9 cellular contexts compared by ENCODE assay signal in the genomic region with DNA sequence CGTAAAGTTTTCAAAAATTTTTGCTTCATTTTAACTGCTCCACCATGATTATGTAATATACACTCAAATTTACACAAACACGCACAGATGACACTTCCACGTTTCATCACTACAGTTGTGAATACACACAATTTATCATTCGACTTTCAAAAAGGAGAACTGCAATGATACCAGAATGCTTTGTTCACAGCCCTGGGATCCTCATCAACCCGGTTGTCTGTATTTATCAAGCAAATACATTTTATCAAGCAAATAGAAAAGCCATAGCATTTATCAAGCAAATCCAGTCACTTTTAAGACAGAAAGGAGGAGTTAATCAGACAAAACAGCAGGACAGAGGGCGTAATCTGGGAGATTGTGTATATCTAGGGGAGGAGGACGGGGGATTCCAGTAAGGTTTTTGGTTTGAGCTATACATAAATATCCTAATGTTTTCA. TPM values are rescaled to one million over a fixed set of nuclear protein-coding genes. Genes with fewer than 3 reads are reported as not detected.
DNase-seq lines count a peak whose midpoint lies in the region; ATAC-seq and TF ChIP-seq lines count a peak whose summit lies in the region.
"Had no signal": no experiment of that assay in that cellular context is flagged by ENCODE, and none has a peak within 500 bp of the region (broad histone marks: within the 10 kb centered on the region; RNA-seq: fewer than 3 reads in every experiment).

No MANE protein-coding gene starts in this region.

- H2AFZ ChIP-seq in OCI-LY1 (ENCODE audit: low read length) (no peak overlapping the region), neural progenitor cell (replicated peaks) (no peak overlapping the region)

- peaks cover 11% of the 10 kb centered on the region for H3K9me3 Mint-ChIP-seq in T-helper 1 cell treated with Interleukin-12 subunit alpha and Interleukin-12 subunit beta and Interleukin-4 antibody, amounts not matched to agents 30 μg/mL and 1 μg/mL, for 36 hours
- H3K9me3 Mint-ChIP-seq in chondrocyte (ENCODE audit: low read depth) (peaks cover 14% of the 10 kb centered on the region), neural progenitor cell (peaks cover 25% of the 10 kb centered on the region)

- ATAC-seq in GM21737 (IDR thresholded peaks at IDR 0.05; ENCODE audit: unreplicated experiment) (no peak), GM19455 (IDR thresholded peaks at IDR 0.05; ENCODE audit: unreplicated experiment) (no peak)

- TF ChIP-seq CTCF in OCI-LY1 (IDR thresholded peaks at IDR 0.05; ENCODE audit: low read length) = no peak
- no peak for TF ChIP-seq CTCF in chondrocyte (IDR thresholded peaks at IDR 0.05)
- no peak for TF ChIP-seq CTCF in neural progenitor cell (IDR thresholded peaks at IDR 0.05)

- H3K36me3 ChIP-seq in OCI-LY1 (ENCODE audit: insufficient read depth, low read length) (no peaks in the 10 kb centered on the region), neural progenitor cell (no peaks in the 10 kb centered on the region)

- no peaks in the 10 kb centered on the region; the same call in 1 of the 2 replicates for H3K27me3 ChIP-seq in OCI-LY1 (ENCODE audit: insufficient read depth, low read length)
- H3K27me3 ChIP-seq in neural progenitor cell = peaks cover 22% of the 10 kb centered on the region

- H3K4me2 ChIP-seq in OCI-LY1 (ENCODE audit: low read length) = peak overlapping the region; percentile 28
- H3K4me2 ChIP-seq in neural progenitor cell = peak overlapping the region; percentile 85

- H4K20me1 ChIP-seq in OCI-LY1 (ENCODE audit: insufficient read depth, low read length) = no peaks in the 10 kb centered on the region
- H4K20me1 ChIP-seq in neural progenitor cell (ENCODE audit: low read depth) = no peaks in the 10 kb centered on the region

- peaks cover 29% of the 10 kb centered on the region for H3K27me3 Mint-ChIP-seq in T-helper 1 cell treated with Interleukin-12 subunit alpha and Interleukin-12 subunit beta and Interleukin-4 antibody, amounts not matched to agents 30 μg/mL and 1 μg/mL, for 36 hours (ENCODE audit: low read depth)
- H3K27me3 Mint-ChIP-seq in chondrocyte (ENCODE audit: low read depth) (peaks cover 9% of the 10 kb centered on the region), neural progenitor cell (ENCODE audit: insufficient read depth, low read depth) (peaks cover 45% of the 10 kb centered on the region)

- peak overlapping the region; percentile 27 for H3K4me3 Mint-ChIP-seq in T-helper 1 cell treated with Interleukin-12 subunit alpha and Interleukin-12 subunit beta and Interleukin-4 antibody, amounts not matched to agents 30 μg/mL and 1 μg/mL, for 36 hours
- H3K4me3 Mint-ChIP-seq in chondrocyte (ENCODE audit: unreplicated experiment) (peak overlapping the region; percentile 78), neural progenitor cell (peak overlapping the region; percentile 90)

- peaks cover 27% of the 10 kb centered on the region for H3K4me1 ChIP-seq in OCI-LY1 (ENCODE audit: insufficient read depth, low read length, severe bottlenecking)
- H3K4me1 ChIP-seq in neural progenitor cell = no peaks in the 10 kb centered on the region

- peaks cover 2% of the 10 kb centered on the region for H3K36me3 Mint-ChIP-seq in T-helper 1 cell treated with Interleukin-12 subunit alpha and Interleukin-12 subunit beta and Interleukin-4 antibody, amounts not matched to agents 30 μg/mL and 1 μg/mL, for 36 hours (ENCODE audit: low read depth)
- peaks cover 6% of the 10 kb centered on the region for H3K36me3 Mint-ChIP-seq in chondrocyte (ENCODE audit: low read depth)
- peaks cover 3% of the 10 kb centered on the region for H3K36me3 Mint-ChIP-seq in neural progenitor cell

- H3F3A ChIP-seq in OCI-LY1 (ENCODE audit: insufficient read depth, low read length) (no peaks in the 10 kb centered on the region), neural progenitor cell (ENCODE audit: low read depth) (peaks cover 20% of the 10 kb centered on the region)

- no peak overlapping the region for H3K9ac ChIP-seq in OCI-LY1 (ENCODE audit: low read length)
- H3K9ac ChIP-seq in neural progenitor cell = no peak overlapping the region

- H3K27ac ChIP-seq in OCI-LY1 (ENCODE audit: low read depth, low read length, poor library complexity, severe bottlenecking) (no peak overlapping the region), neural progenitor cell (no peak overlapping the region)

- peak overlapping the region; percentile 57 for H3K27ac Mint-ChIP-seq in T-helper 1 cell treated with Interleukin-12 subunit alpha and Interleukin-12 subunit beta and Interleukin-4 antibody, amounts not matched to agents 30 μg/mL and 1 μg/mL, for 36 hours
- H3K27ac Mint-ChIP-seq in chondrocyte (ENCODE audit: unreplicated experiment) = no peak overlapping the region
- no peak overlapping the region for H3K27ac Mint-ChIP-seq in neural progenitor cell

- DNase-seq in T-helper 1 cell (no peak), chondrocyte (ENCODE audit: low spot score) (no peak), neural progenitor cell (ENCODE audit: low spot score) (no peak), NCI-H82 (lab: John Stamatoyannopoulos, UW) (no peak)
- DNase-seq: NCI-H2029 treated with DMSO at 0.1 percent for 48 hours had no signal

- H3K4me1 Mint-ChIP-seq in T-helper 1 cell treated with Interleukin-12 subunit alpha and Interleukin-12 subunit beta and Interleukin-4 antibody, amounts not matched to agents 30 μg/mL and 1 μg/mL, for 36 hours (ENCODE audit: low read depth) = peaks cover 33% of the 10 kb centered on the region
- H3K4me1 Mint-ChIP-seq in chondrocyte (ENCODE audit: low read depth) (peaks cover 22% of the 10 kb centered on the region), neural progenitor cell (peaks cover 16% of the 10 kb centered on the region)

- H3K9me3 ChIP-seq in OCI-LY1 (ENCODE audit: low read length) (peaks cover 7% of the 10 kb centered on the region; the same call in 1 of the 2 replicates), neural progenitor cell (ENCODE audit: low read depth) (peaks cover 9% of the 10 kb centered on the region)

- no peaks in the 10 kb centered on the region for H3K9me2 ChIP-seq in OCI-LY1 (ENCODE audit: low read depth, low read length)

- no peaks in the 10 kb centered on the region for H3K79me2 ChIP-seq in OCI-LY1 (ENCODE audit: insufficient read depth, low read length)
- H3K79me2 ChIP-seq in neural progenitor cell (ENCODE audit: low read depth) = no peaks in the 10 kb centered on the region

- no peak overlapping the region for H3K4me3 ChIP-seq in OCI-LY1 (ENCODE audit: low read depth, low read length, poor library complexity, severe bottlenecking)
- peak overlapping the region; percentile 49 for H3K4me3 ChIP-seq in neural progenitor cell

RNA-seq across cellular contexts. Expression of a gene that starts 20.3 kb away (rescaled TPM):
- total RNA-seq in chondrocyte (9.7 to 11.4 TPM (median 10.1 TPM) in 3 replicates), neural progenitor cell (ENCODE audit: low replicate concordance) (13.1 and 17.3 TPM in 2 replicates)

RNA-seq across cellular contexts. Expression of a gene that starts 38.3 kb away (rescaled TPM):
- total RNA-seq in chondrocyte (44.7 to 50.1 TPM (median 47.3 TPM) in 3 replicates), neural progenitor cell (ENCODE audit: low replicate concordance) (81.8 and 86.8 TPM in 2 replicates)

Comparison
In these comparisons a context has a peak if more than half of its experiments do, and no peak if none do; other contexts are left out.
1. H3K4me3 Mint-ChIP-seq: peak in every context shown above with its lines; median percentile 90 in neural progenitor cell; 78 in chondrocyte; 27 in T-helper 1 cell treated with Interleukin-12 subunit alpha and Interleukin-12 subunit beta and Interleukin-4 antibody, amounts not matched to agents 30 μg/mL and 1 μg/mL, for 36 hours.